1 cellular context compared by ENCODE assay signal in the genomic region with DNA sequence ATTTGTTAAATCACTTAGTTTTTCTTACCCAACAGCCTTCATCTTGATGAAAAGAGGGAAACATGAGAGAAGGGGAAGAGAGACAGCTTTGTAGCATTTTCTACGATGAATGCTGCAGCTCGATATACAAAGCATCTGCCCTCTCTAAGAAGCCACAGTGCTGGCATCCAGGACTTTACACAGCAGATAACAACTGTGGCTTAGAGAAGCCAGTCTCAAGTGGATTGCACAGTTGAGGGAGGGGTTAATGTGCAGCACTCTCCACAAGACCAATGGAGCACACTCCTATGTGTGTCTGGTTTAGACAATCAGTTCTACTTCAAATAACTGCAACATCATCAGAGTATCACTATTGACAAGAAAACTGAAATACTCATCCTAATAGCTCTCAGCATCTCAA.
TF ChIP-seq lines count a peak whose summit lies in the region.

No MANE protein-coding gene starts in this region.

TF ChIP-seq in GM12891, 5 proteins besides CTCF, POLR2A, EP300 and RAD21:
- TF ChIP-seq POU2F2 (IDR thresholded peaks at IDR 0.05; ENCODE audit: low read depth, low read length) (no peak), TAF1 (IDR thresholded peaks at IDR 0.05; ENCODE audit: low read depth, low read length) (no peak), POLR2AphosphoS5 (IDR thresholded peaks at IDR 0.05; ENCODE audit: low read depth, low read length) (no peak), PAX5 (IDR thresholded peaks at IDR 0.05; ENCODE audit: insufficient read depth, low read length, severe bottlenecking) (no peak), SPI1 (IDR thresholded peaks at IDR 0.05; ENCODE audit: low read depth, low read length) (no peak)
